14 cellular contexts compared by ENCODE assay signal in genomic region chr2:174325373-174325772, GRCh38. TPM values are rescaled to one million over a fixed set of nuclear protein-coding genes. Genes with fewer than 3 reads are reported as not detected.
DNase-seq lines count a peak whose midpoint lies in the region; ATAC-seq and TF ChIP-seq lines count a peak whose summit lies in the region.
"Had no signal": no experiment of that assay in that cellular context is flagged by ENCODE, and none has a peak within 500 bp of the region (broad histone marks: within the 10 kb centered on the region; RNA-seq: fewer than 3 reads in every experiment).

No MANE protein-coding gene starts in this region.

- BruUV-seq in OCI-LY7 (replicated peaks; lab: Mats Ljungman, UMichigan): no TSS peak

- peaks cover 2% of the 10 kb centered on the region for H3K36me3 Mint-ChIP-seq in osteocyte (ENCODE audit: unreplicated experiment)

- POLR2A ChIA-PET in OCI-LY7 (lab: Charles Lee): interaction anchor here (0.7 kb wide), 1 partner anchor 27 kb away, joined by 3 read pairs; no protein-coding TSS in a partner anchor

- no peaks in the 10 kb centered on the region for H3K9me2 ChIP-seq in OCI-LY7 (ENCODE audit: insufficient read depth, low read length)

- H3K4me2 ChIP-seq in OCI-LY7 (ENCODE audit: low read length): peak overlapping the region; percentile 46

- no peaks in the 10 kb centered on the region for H3K9me3 Mint-ChIP-seq in osteocyte (ENCODE audit: unreplicated experiment)

- H3K4me1 Mint-ChIP-seq in osteocyte (ENCODE audit: unreplicated experiment): peaks cover 27% of the 10 kb centered on the region

- H3K27ac Mint-ChIP-seq in osteocyte (ENCODE audit: unreplicated experiment): no peak overlapping the region

- H3K27me3 Mint-ChIP-seq in osteocyte (ENCODE audit: unreplicated experiment): peaks cover 88% of the 10 kb centered on the region

- no peaks in the 10 kb centered on the region for H4K20me1 ChIP-seq in OCI-LY7 (ENCODE audit: insufficient read depth, low read length)

- H3K4me3 ChIP-seq in OCI-LY7 (ENCODE audit: low read depth, low read length, poor library complexity, severe bottlenecking): no peak overlapping the region
- peak overlapping the region; percentile 64 for H3K4me3 ChIP-seq in fibroblast of villous mesenchyme (ENCODE audit: low read depth, low read length)

- no peak overlapping the region for H3K27ac ChIP-seq in OCI-LY7 (ENCODE audit: low read depth, low read length, poor library complexity, severe bottlenecking)
- H3K27ac ChIP-seq: 22Rv1, KMS-11 had no signal

- no peaks in the 10 kb centered on the region for H3K79me2 ChIP-seq in OCI-LY7 (ENCODE audit: insufficient read depth, low read depth, low read length)

- intact Hi-C loops in OCI-LY7 (cut with micrococcal nuclease; ENCODE audit: unreplicated experiment): no loop called here

- peak overlapping the region; percentile 62 for H2AFZ ChIP-seq in OCI-LY7 (ENCODE audit: low read length)

- H3K36me3 ChIP-seq in OCI-LY7 (ENCODE audit: insufficient read depth, low read length): no peaks in the 10 kb centered on the region

- CTCF ChIA-PET in OCI-LY7 (lab: Charles Lee; ENCODE audit: unreplicated experiment): interaction anchor here (1.1 kb wide), 1 partner anchor 67 kb away, joined by 3 read pairs; no protein-coding TSS in a partner anchor

- H3K4me1 ChIP-seq in OCI-LY7 (ENCODE audit: insufficient read depth, low read length, poor library complexity, severe bottlenecking): no peaks in the 10 kb centered on the region

- no peaks in the 10 kb centered on the region for H3K9me3 ChIP-seq in OCI-LY7 (ENCODE audit: low read length)

- H3K4me3 Mint-ChIP-seq in osteocyte (ENCODE audit: unreplicated experiment): peak overlapping the region; percentile 70

- DNase-seq in DMS53 (lab: John Stamatoyannopoulos, UW): peak; percentile 18
- DNase-seq in DMS53 treated with DMSO at 0.1 percent for 48 hours (lab: John Stamatoyannopoulos, UW; ENCODE audit: unreplicated experiment): no peak
- no peak for DNase-seq in OCI-LY7 (ENCODE audit: low spot score)
- no peak for DNase-seq in fibroblast of villous mesenchyme (ENCODE audit: low read depth)
- DNase-seq in osteocyte (ENCODE audit: extremely low spot score, unreplicated experiment): no peak
- DNase-seq in NCI-H526 treated with DMSO at 0.1 percent for 48 hours (lab: John Stamatoyannopoulos, UW): no peak
- DNase-seq in NCI-H1436 (lab: John Stamatoyannopoulos, UW): no peak
- DNase-seq: activated T-cell treated with anti-CD3 and anti-CD28 coated beads, Interleukin-2, amount 50 U/mL, for 1 hour; kidney glomerular epithelial cell; occipital lobe had no signal

- no peak for ATAC-seq in GM21360 (IDR thresholded peaks at IDR 0.05; ENCODE audit: unreplicated experiment)

- no peak for TF ChIP-seq CTCF in OCI-LY7 (conservative IDR thresholded peaks at IDR 0.05; ENCODE audit: low read length)
- no peak for TF ChIP-seq CTCF in fibroblast of villous mesenchyme (IDR thresholded peaks at IDR 0.05; ENCODE audit: insufficient read depth, low read depth, low read length)
- no peak for TF ChIP-seq CTCF in osteocyte (IDR thresholded peaks at IDR 0.05)

RNA-seq across cellular contexts. Expression of gene SP9, which starts 9.4 kb away (rescaled TPM):
- total RNA-seq in OCI-LY7 (2014; rRNA removed; shearing (Covaris generic)): not detected in 2 replicates
- total RNA-seq in OCI-LY7 (2022): not detected in 2 replicates
- total RNA-seq in fibroblast of villous mesenchyme: under 0.01 and 0.43 TPM in 2 replicates
- not detected in 2 replicates for total RNA-seq in osteocyte
- total RNA-seq: GM12878 had no signal
